In the genomic region with DNA sequence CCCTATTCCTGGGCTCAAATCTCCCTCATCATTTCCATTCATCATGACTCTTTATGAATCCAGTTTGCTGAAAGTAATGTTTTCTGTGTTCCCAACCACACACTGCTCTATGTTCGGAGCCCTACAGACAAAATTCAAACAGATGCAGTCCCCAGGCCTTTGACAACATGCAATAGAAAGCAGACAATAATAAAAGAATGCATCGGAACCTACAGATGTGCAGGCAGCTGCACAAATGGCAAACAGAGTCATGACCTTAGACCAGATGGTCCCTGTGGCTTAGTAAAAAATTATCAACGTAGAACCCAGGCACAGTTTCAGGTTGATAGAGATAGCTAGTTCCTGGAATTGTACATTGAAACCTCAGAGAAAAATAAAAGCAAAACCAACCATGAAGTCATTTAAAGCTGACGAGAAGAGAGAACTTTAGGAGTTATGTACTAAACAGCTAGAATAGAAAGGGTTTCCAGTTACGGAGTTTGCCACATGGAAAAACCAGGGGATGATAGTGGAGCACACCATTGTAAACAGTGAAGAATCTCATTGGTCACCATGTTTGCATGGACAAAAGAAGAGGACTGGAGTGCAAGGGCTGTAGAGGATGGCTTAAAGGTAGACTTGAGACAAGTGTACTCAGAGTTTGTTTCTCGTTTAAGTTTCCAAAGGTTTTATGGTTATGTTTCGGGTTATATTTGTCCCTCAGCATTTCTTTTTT, we compare ENCODE assay signal across 10 cellular contexts. TPM values are rescaled to one million over a fixed set of nuclear protein-coding genes. Genes with fewer than 3 reads are reported as not detected.
A peak's percentile ranks its signal among the peaks of the same experiment; 100 is the strongest.
DNase-seq lines count a peak whose midpoint lies in the region; ATAC-seq and TF ChIP-seq lines count a peak whose summit lies in the region.
"Had no signal": no experiment of that assay in that cellular context is flagged by ENCODE, and none has a peak within 500 bp of the region (broad histone marks: within the 10 kb centered on the region; RNA-seq: fewer than 3 reads in every experiment).

No MANE protein-coding gene starts in this region.

- H3K9me2 ChIP-seq in PC-9 (ENCODE audit: insufficient read depth): no peaks in the 10 kb centered on the region

- H3K4me3 ChIP-seq in CD4-positive, alpha-beta memory T cell (ENCODE audit: low read length in 2 of 2): peak overlapping the region; percentile 14 to 38
- H3K4me3 ChIP-seq in psoas muscle (no peak overlapping the region), PC-9 (no peak overlapping the region)
- H3K4me3 ChIP-seq: tibial nerve had no signal

- DNase-seq in CD4-positive, alpha-beta memory T cell: peak in 1 of 5 donors; percentile 28
- peak; percentile 45 for DNase-seq in activated CD8-positive, alpha-beta T cell treated with anti-CD3 and anti-CD28 coated beads for 36 hours
- DNase-seq in Calu3 (no peak), psoas muscle (no peak), GDM1 (lab: John Stamatoyannopoulos, UW) (no peak), PC-9 (no peak)
- DNase-seq: cerebellar nuclear complex had no signal

- no peak for TF ChIP-seq CTCF in activated CD8-positive, alpha-beta T cell treated with anti-CD3 and anti-CD28 coated beads for 36 hours (IDR thresholded peaks at IDR 0.05)
- TF ChIP-seq CTCF in Calu3 (IDR thresholded peaks at IDR 0.05; ENCODE audit: unreplicated experiment) (no peak), psoas muscle (IDR thresholded peaks at IDR 0.05) (no peak), PC-9 (conservative IDR thresholded peaks at IDR 0.05) (no peak)

- H3K9me3 Mint-ChIP-seq in CD4-positive, alpha-beta memory T cell: no peaks in the 10 kb centered on the region
- peaks cover 1% of the 10 kb centered on the region for H3K9me3 Mint-ChIP-seq in activated CD8-positive, alpha-beta T cell treated with anti-CD3 and anti-CD28 coated beads for 36 hours
- no peaks in the 10 kb centered on the region for H3K9me3 Mint-ChIP-seq in Calu3 (ENCODE audit: low read depth, unreplicated experiment)

- POLR2A ChIA-PET in CD4-positive, alpha-beta memory T cell (lab: Charles Lee; ENCODE audit: partially characterized antibody): interaction anchor here (0.6 to 15.8 kb wide), 18 partner anchors 8 to 493 kb away, joined by 3 to 308 read pairs (median 4); a partner anchor contains a TSS
- POLR2A ChIA-PET in activated CD8-positive, alpha-beta T cell treated with anti-CD3 and anti-CD28 coated beads for 36 hours (lab: Charles Lee): interaction anchor here (0.6 to 3.7 kb wide), 9 partner anchors 11 to 479 kb away, joined by 3 to 36 read pairs (median 4); a partner anchor contains a TSS
- POLR2A ChIA-PET in PC-9 (lab: Charles Lee; ENCODE audit: unreplicated experiment): no interaction called here

- peaks cover 70% of the 10 kb centered on the region for H3K4me1 ChIP-seq in CD4-positive, alpha-beta memory T cell (ENCODE audit: insufficient read depth, low read length)
- H3K4me1 ChIP-seq in psoas muscle (no peaks in the 10 kb centered on the region), PC-9 (replicated peaks; ENCODE audit: insufficient read depth) (no peaks in the 10 kb centered on the region)

- H3K36me3 ChIP-seq in CD4-positive, alpha-beta memory T cell (ENCODE audit: insufficient read depth, low read length): no peaks in the 10 kb centered on the region
- no peaks in the 10 kb centered on the region for H3K36me3 ChIP-seq in psoas muscle (ENCODE audit: insufficient read depth in 1 of 2, low read depth in 1 of 2)
- no peaks in the 10 kb centered on the region for H3K36me3 ChIP-seq in PC-9 (ENCODE audit: low read depth)
- H3K36me3 ChIP-seq: tibial nerve had no signal

- H3K27ac Mint-ChIP-seq in CD4-positive, alpha-beta memory T cell: peak overlapping the region; percentile 96 to 100 (median 99)
- H3K27ac Mint-ChIP-seq in activated CD8-positive, alpha-beta T cell treated with anti-CD3 and anti-CD28 coated beads for 36 hours: peak overlapping the region; percentile 100
- no peak overlapping the region for H3K27ac Mint-ChIP-seq in Calu3 (ENCODE audit: unreplicated experiment)

- no peaks in the 10 kb centered on the region for H3K27me3 ChIP-seq in CD4-positive, alpha-beta memory T cell (ENCODE audit: insufficient read depth, low read length)
- H3K27me3 ChIP-seq in psoas muscle (ENCODE audit: insufficient read depth in 3 of 3, low read length in 2 of 3): no peaks in the 10 kb centered on the region
- no peaks in the 10 kb centered on the region for H3K27me3 ChIP-seq in PC-9 (ENCODE audit: insufficient read depth, low read depth)
- H3K27me3 ChIP-seq: tibial nerve had no signal

- ATAC-seq in GM19372 (IDR thresholded peaks at IDR 0.05; ENCODE audit: low read depth, unreplicated experiment) (peak; percentile 58), HG03060 (IDR thresholded peaks at IDR 0.05; ENCODE audit: low read depth, unreplicated experiment) (peak; percentile 84), psoas muscle (no peak)
- peak; percentile 37 for ATAC-seq in activated CD8-positive, alpha-beta T cell treated with anti-CD3 and anti-CD28 coated beads for 36 hours

- no peaks in the 10 kb centered on the region for H3K36me3 Mint-ChIP-seq in CD4-positive, alpha-beta memory T cell
- peaks cover 3% of the 10 kb centered on the region for H3K36me3 Mint-ChIP-seq in activated CD8-positive, alpha-beta T cell treated with anti-CD3 and anti-CD28 coated beads for 36 hours (ENCODE audit: low read depth)
- H3K36me3 Mint-ChIP-seq in Calu3 (ENCODE audit: insufficient read depth, unreplicated experiment): no peaks in the 10 kb centered on the region

- no peaks in the 10 kb centered on the region for H3K9me3 ChIP-seq in CD4-positive, alpha-beta memory T cell (ENCODE audit: control insufficient read depth in 1 of 2, low read length in 2 of 2)
- no peaks in the 10 kb centered on the region for H3K9me3 ChIP-seq in psoas muscle
- no peaks in the 10 kb centered on the region for H3K9me3 ChIP-seq in PC-9 (ENCODE audit: insufficient read depth, low read depth)
- H3K9me3 ChIP-seq: tibial nerve had no signal

- BruUV-seq in Calu3 (replicated peaks; lab: Mats Ljungman, UMichigan) (no TSS peak), PC-9 (replicated peaks; lab: Mats Ljungman, UMichigan) (no TSS peak)

- intact Hi-C loops in CD4-positive, alpha-beta memory T cell (cut with micrococcal nuclease): loop anchor here (2.0 to 5.0 kb wide), 7 partner anchors 272 to 1567 kb away; a partner anchor contains a TSS
- intact Hi-C loops in activated CD8-positive, alpha-beta T cell treated with anti-CD3 and anti-CD28 coated beads for 36 hours (cut with micrococcal nuclease): loop anchor here (1.0 to 10.0 kb wide), 3 partner anchors 23 to 422 kb away; a partner anchor contains a TSS
- intact Hi-C loops in Calu3 (cut with micrococcal nuclease; ENCODE audit: unreplicated experiment) (no loop called here), psoas muscle (cut with DNase I) (no loop called here), PC-9 (cut with micrococcal nuclease; ENCODE audit: unreplicated experiment) (no loop called here)

- peak overlapping the region; percentile 51 for H3K27ac ChIP-seq in CD4-positive, alpha-beta memory T cell (ENCODE audit: low read depth, low read length)
- H3K27ac ChIP-seq in psoas muscle (no peak overlapping the region), PC-9 (no peak overlapping the region)
- H3K27ac ChIP-seq: tibial nerve had no signal

- H3K4me3 Mint-ChIP-seq in CD4-positive, alpha-beta memory T cell: peak overlapping the region; percentile 71 to 95 (median 90)
- peak overlapping the region; percentile 73 for H3K4me3 Mint-ChIP-seq in activated CD8-positive, alpha-beta T cell treated with anti-CD3 and anti-CD28 coated beads for 36 hours
- no peak overlapping the region for H3K4me3 Mint-ChIP-seq in Calu3 (ENCODE audit: low read depth, unreplicated experiment)

- no peak overlapping the region for H3K4me2 ChIP-seq in PC-9

- no peaks in the 10 kb centered on the region for H4K20me1 ChIP-seq in PC-9 (ENCODE audit: insufficient read depth)

- H3K79me2 ChIP-seq in PC-9 (ENCODE audit: low read depth): no peaks in the 10 kb centered on the region

- WGBS in psoas muscle, 3 donors: 78 to 80% (median 79%) methylated on average over 7 of the region's 7 CpGs

- CTCF ChIA-PET in CD4-positive, alpha-beta memory T cell (lab: Charles Lee; ENCODE audit: partially characterized antibody): interaction anchor here (0.9 to 3.2 kb wide), 10 partner anchors 9 to 846 kb away, joined by 3 to 36 read pairs (median 4); a partner anchor contains a TSS
- CTCF ChIA-PET in activated CD8-positive, alpha-beta T cell treated with anti-CD3 and anti-CD28 coated beads for 36 hours (lab: Charles Lee): interaction anchor here (0.7 to 2.1 kb wide), 6 partner anchors 9 to 420 kb away, joined by 3 to 10 read pairs (median 3); a partner anchor contains a TSS
- CTCF ChIA-PET in Calu3 (lab: Charles Lee) (interaction anchor here (0.6 to 0.8 kb wide), 2 partner anchors 112 to 284 kb away, joined by 3 to 4 read pairs; no protein-coding TSS in a partner anchor), PC-9 (lab: Charles Lee) (no interaction called here)

- no peaks in the 10 kb centered on the region for H3F3A ChIP-seq in PC-9 (ENCODE audit: insufficient read depth, low read depth)

- H2AFZ ChIP-seq in PC-9: no peak overlapping the region

- H3K27me3 Mint-ChIP-seq in CD4-positive, alpha-beta memory T cell: no peaks in the 10 kb centered on the region
- H3K27me3 Mint-ChIP-seq in activated CD8-positive, alpha-beta T cell treated with anti-CD3 and anti-CD28 coated beads for 36 hours: no peaks in the 10 kb centered on the region
- H3K27me3 Mint-ChIP-seq in Calu3 (ENCODE audit: unreplicated experiment): no peaks in the 10 kb centered on the region

- H3K4me1 Mint-ChIP-seq in CD4-positive, alpha-beta memory T cell: peaks cover 58 to 72% (median 66%) of the 10 kb centered on the region in 4 donors
- peaks cover 72% of the 10 kb centered on the region for H3K4me1 Mint-ChIP-seq in activated CD8-positive, alpha-beta T cell treated with anti-CD3 and anti-CD28 coated beads for 36 hours (ENCODE audit: low read depth)
- peaks cover 29% of the 10 kb centered on the region for H3K4me1 Mint-ChIP-seq in Calu3 (ENCODE audit: low read depth, unreplicated experiment)

RNA-seq across cellular contexts. Expression of a gene that starts 23.2 kb away (rescaled TPM):
- total RNA-seq in CD4-positive, alpha-beta memory T cell: 10 to 100 TPM; 26.9 to 31.9 TPM
- 10 to 100 TPM; 16.1 to 23.3 TPM for polyA plus RNA-seq in CD4-positive, alpha-beta memory T cell
- total RNA-seq in activated CD8-positive, alpha-beta T cell treated with anti-CD3 and anti-CD28 coated beads for 36 hours: 10 to 100 TPM in 1 of 2 experiments, 1 to 10 TPM in 1; 8.3 to 10.1 TPM
- total RNA-seq in Calu3 (2022): 62.0 and 71.3 TPM in 2 replicates
- total RNA-seq in psoas muscle: 10 to 100 TPM; 23.6 to 28.0 (median 25.4) TPM
- polyA plus RNA-seq in psoas muscle: 10 to 100 TPM in 2 of 3 donors, 1 to 10 TPM in 1; 9.5 to 24.1 (median 14.9) TPM
- 8.6 and 8.9 TPM in 2 replicates for total RNA-seq in PC-9 (2021)

Comparison
In these comparisons a context has a peak if more than half of its experiments do, and no peak if none do; other contexts are left out.
1. H3K4me3 ChIP-seq: peak in CD4-positive, alpha-beta memory T cell (2 of 2); none in psoas muscle (single experiment) and PC-9 (single experiment).
2. ATAC-seq: peak in GM19372 (single experiment), HG03060 (single experiment) and activated CD8-positive, alpha-beta T cell treated with anti-CD3 and anti-CD28 coated beads for 36 hours (single experiment); none in psoas muscle (0 of 4).
3. intact Hi-C loops: an anchor here in CD4-positive, alpha-beta memory T cell (2.0 to 5.0 kb wide) and activated CD8-positive, alpha-beta T cell treated with anti-CD3 and anti-CD28 coated beads for 36 hours (1.0 to 10.0 kb wide); none called in Calu3, psoas muscle and PC-9.